In the genomic region with DNA sequence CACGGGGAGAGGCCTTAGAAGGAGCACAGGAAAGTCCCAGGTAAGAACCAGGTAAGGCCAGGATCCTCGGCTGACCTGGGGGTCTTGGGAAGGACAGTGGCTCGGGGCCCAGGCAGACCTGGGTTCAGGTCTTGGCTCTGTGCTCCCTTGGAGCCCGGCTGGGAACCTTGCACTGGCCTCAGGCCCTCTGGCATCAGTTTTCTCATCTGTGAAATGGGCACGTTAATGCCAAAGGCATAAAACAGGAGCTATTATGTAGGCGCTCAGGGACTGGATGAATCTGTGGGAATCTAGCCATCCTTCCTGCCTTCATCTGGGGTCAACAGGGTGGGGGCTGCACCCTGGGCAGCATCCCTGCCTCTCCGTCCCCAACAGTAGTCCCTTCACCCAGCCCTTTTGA, we compare ENCODE assay signal across 1 cellular context.
A peak's percentile ranks its signal among the peaks of the same experiment; 100 is the strongest.
TF ChIP-seq lines count a peak whose summit lies in the region.

No MANE protein-coding gene starts in this region.

TF ChIP-seq in HepG2, 621 proteins besides CTCF, POLR2A, EP300 and RAD21:
- TF ChIP-seq ELF1 (CRISPR knock-in tag; IDR thresholded peaks at IDR 0.05) (no peak), ZNF629 (CRISPR knock-in tag; conservative IDR thresholded peaks at IDR 0.05) (peak; percentile 91)
